15 cellular contexts compared by ENCODE assay signal in genomic region chr11:16941935-16942334, GRCh38.
DNase-seq lines count a peak whose midpoint lies in the region; ATAC-seq, FAIRE-seq and TF ChIP-seq lines count a peak whose summit lies in the region.
"Had no signal": no experiment of that assay in that cellular context is flagged by ENCODE, and none has a peak within 500 bp of the region (broad histone marks: within the 10 kb centered on the region; RNA-seq: fewer than 3 reads in every experiment).

No MANE protein-coding gene starts in this region.

- H3K9me3 ChIP-seq in cardiac muscle cell (ENCODE audit: low read depth) (no peaks in the 10 kb centered on the region), HepG2 (ENCODE audit: low read length) (no peaks in the 10 kb centered on the region), right lobe of liver (no peaks in the 10 kb centered on the region)
- H3K9me3 ChIP-seq: BLaER1, HAP-1 had no signal

- intact Hi-C loops in left ventricle myocardium superior (cut with micrococcal nuclease): no loop called here
- intact Hi-C loops in HepG2 (cut with micrococcal nuclease; ENCODE audit: unreplicated experiment): no loop called here
- intact Hi-C loops in right lobe of liver (cut with DNase I): loop anchor here in 1 of 2 donors (10.0 kb wide), 1 partner anchor 123 kb away; no protein-coding TSS in a partner anchor

- POLR2A ChIA-PET in HepG2 (lab: Yijun Ruan, JAX): no interaction called here

- no peak for TF ChIP-seq POLR2A in HepG2 (IDR thresholded peaks at IDR 0.05; ENCODE audit: insufficient read depth in 1 of 2, low read depth in 2 of 2, low read length in 2 of 2)
- TF ChIP-seq POLR2A in right lobe of liver (IDR thresholded peaks at IDR 0.05): no peak

- H3K4me1 ChIP-seq in cardiac muscle cell (ENCODE audit: low read depth): peaks cover 38% of the 10 kb centered on the region
- H3K4me1 ChIP-seq in HepG2 (ENCODE audit: insufficient read depth, low read length): peaks cover 10% of the 10 kb centered on the region
- peaks cover 0 to 5% (median 2%) of the 10 kb centered on the region in 4 donors for H3K4me1 ChIP-seq in right lobe of liver

- no TSS peak for BruUV-seq in HepG2 (replicated peaks; lab: Mats Ljungman, UMichigan)

- ATAC-seq in left ventricle myocardium superior: no peak
- ATAC-seq in HepG2: no peak
- ATAC-seq in right lobe of liver: no peak
- no peak for ATAC-seq in GM18502 (IDR thresholded peaks at IDR 0.05; ENCODE audit: poor library complexity, unreplicated experiment)

- H3K4me2 ChIP-seq in HepG2 (ENCODE audit: low read depth, low read length): no peak overlapping the region
- H3K4me2 ChIP-seq: BLaER1 had no signal

- no peak overlapping the region for H3K9ac ChIP-seq in HepG2 (ENCODE audit: insufficient read depth, low read depth, low read length)
- H3K9ac ChIP-seq: BLaER1 had no signal

- H2AFZ ChIP-seq in HepG2 (ENCODE audit: low read length): no peak overlapping the region

- TF ChIP-seq CTCF in cardiac muscle cell (IDR thresholded peaks at IDR 0.05; ENCODE audit: low read depth, low read length) (no peak), HepG2 (CRISPR knock-in tag; IDR thresholded peaks at IDR 0.05) (no peak), right lobe of liver (IDR thresholded peaks at IDR 0.05) (no peak), bronchial epithelial cell (IDR thresholded peaks at IDR 0.05; ENCODE audit: insufficient read depth, low read length, severe bottlenecking) (no peak)

- no peaks in the 10 kb centered on the region for H3K79me2 ChIP-seq in HepG2 (ENCODE audit: insufficient read depth, low read length)

- TF ChIP-seq RAD21 in HepG2 (CRISPR knock-in tag; IDR thresholded peaks at IDR 0.05): no peak

- H3K36me3 ChIP-seq in cardiac muscle cell (no peaks in the 10 kb centered on the region), HepG2 (replicated peaks in 1 of 2; ENCODE audit: control insufficient read depth in 1 of 2, insufficient read depth in 2 of 2, low read length in 2 of 2) (no peaks in the 10 kb centered on the region), right lobe of liver (no peaks in the 10 kb centered on the region), bronchial epithelial cell (ENCODE audit: control insufficient read depth, insufficient read depth, low read length) (no peaks in the 10 kb centered on the region)
- H3K36me3 ChIP-seq: BLaER1, HAP-1 had no signal

- WGBS in HepG2 (ENCODE audit: low lambda C conversion rate): 77% methylated on average over 5 of the region's 5 CpGs
- WGBS in right lobe of liver (ENCODE audit: insufficient coverage, low coverage, low lambda C conversion rate, missing lambda C conversion rate): 76% methylated on average over 5 of the region's 5 CpGs

- H3K4me3 ChIP-seq in cardiac muscle cell (no peak overlapping the region), HepG2 (replicated peaks in 1 of 3; ENCODE audit: insufficient read depth in 1 of 3, low read depth in 2 of 3, low read length in 3 of 3) (no peak overlapping the region), right lobe of liver (no peak overlapping the region), bronchial epithelial cell (ENCODE audit: low read depth, low read length) (no peak overlapping the region)
- H3K4me3 ChIP-seq: BLaER1, HAP-1 had no signal

- H4K20me1 ChIP-seq in HepG2 (ENCODE audit: insufficient read depth, low read length): peaks cover 4% of the 10 kb centered on the region; the same call in 1 of the 2 replicates
- H4K20me1 ChIP-seq: BLaER1 had no signal

- FAIRE-seq in HepG2 (lab: Jason Lieb, UNC) (no peak), bronchial epithelial cell (lab: Jason Lieb, UNC) (peak; percentile 91)
- FAIRE-seq: GM12892 had no signal

- no peaks in the 10 kb centered on the region for H3K27me3 ChIP-seq in cardiac muscle cell
- no peaks in the 10 kb centered on the region for H3K27me3 ChIP-seq in HepG2 (ENCODE audit: control insufficient read depth in 1 of 2, insufficient read depth in 2 of 2, low read length in 2 of 2)
- no peaks in the 10 kb centered on the region for H3K27me3 ChIP-seq in right lobe of liver
- H3K27me3 ChIP-seq in bronchial epithelial cell (ENCODE audit: control insufficient read depth, insufficient read depth, low read length): no peaks in the 10 kb centered on the region
- H3K27me3 ChIP-seq: BLaER1 had no signal

- in situ Hi-C loops in HepG2 (cut with HindIII; ENCODE audit: extremely low pct_ligation_motif_present, low pct_unique_long_range_greater_than_20kb): no loop called here

- DNase-seq in cardiac muscle cell (ENCODE audit: low read depth in 1 of 2, low spot score in 1 of 2) (no peak), left ventricle myocardium superior (no peak), HepG2 (ENCODE audit: low spot score) (no peak), right lobe of liver (no peak), bronchial epithelial cell (ENCODE audit: low read depth) (no peak), NCI-H1092 (lab: John Stamatoyannopoulos, UW) (no peak)
- DNase-seq: CD4-positive, alpha-beta memory T cell; DMS153; DMS79; GDM1 had no signal

- H3K27ac ChIP-seq in cardiac muscle cell: peak overlapping the region; percentile 80
- H3K27ac ChIP-seq in HepG2 (ENCODE audit: extremely low read length, insufficient read depth, low read length): no peak overlapping the region
- no peak overlapping the region for H3K27ac ChIP-seq in right lobe of liver
- H3K27ac ChIP-seq: 22Rv1, BLaER1 had no signal

- CTCF ChIA-PET in HepG2 (lab: Yijun Ruan, JAX; ENCODE audit: low intra/inter-chr PET ratio, low total read pairs): no interaction called here

- TF ChIP-seq EP300 in HepG2 (IDR thresholded peaks at IDR 0.05; ENCODE audit: low read depth in 2 of 2, low read length in 2 of 2) (no peak), HepG2 (CRISPR knock-in tag; IDR thresholded peaks at IDR 0.05; ENCODE audit: borderline replicate concordance) (no peak)

TF ChIP-seq in HepG2, 621 proteins besides CTCF, POLR2A, EP300 and RAD21:
- TF ChIP-seq ZMYM3 (CRISPR knock-in tag; IDR thresholded peaks at IDR 0.05) (peak; percentile 71), ZNF629 (CRISPR knock-in tag; conservative IDR thresholded peaks at IDR 0.05) (peak; percentile 95)
- TF ChIP-seq, protein P1, sequence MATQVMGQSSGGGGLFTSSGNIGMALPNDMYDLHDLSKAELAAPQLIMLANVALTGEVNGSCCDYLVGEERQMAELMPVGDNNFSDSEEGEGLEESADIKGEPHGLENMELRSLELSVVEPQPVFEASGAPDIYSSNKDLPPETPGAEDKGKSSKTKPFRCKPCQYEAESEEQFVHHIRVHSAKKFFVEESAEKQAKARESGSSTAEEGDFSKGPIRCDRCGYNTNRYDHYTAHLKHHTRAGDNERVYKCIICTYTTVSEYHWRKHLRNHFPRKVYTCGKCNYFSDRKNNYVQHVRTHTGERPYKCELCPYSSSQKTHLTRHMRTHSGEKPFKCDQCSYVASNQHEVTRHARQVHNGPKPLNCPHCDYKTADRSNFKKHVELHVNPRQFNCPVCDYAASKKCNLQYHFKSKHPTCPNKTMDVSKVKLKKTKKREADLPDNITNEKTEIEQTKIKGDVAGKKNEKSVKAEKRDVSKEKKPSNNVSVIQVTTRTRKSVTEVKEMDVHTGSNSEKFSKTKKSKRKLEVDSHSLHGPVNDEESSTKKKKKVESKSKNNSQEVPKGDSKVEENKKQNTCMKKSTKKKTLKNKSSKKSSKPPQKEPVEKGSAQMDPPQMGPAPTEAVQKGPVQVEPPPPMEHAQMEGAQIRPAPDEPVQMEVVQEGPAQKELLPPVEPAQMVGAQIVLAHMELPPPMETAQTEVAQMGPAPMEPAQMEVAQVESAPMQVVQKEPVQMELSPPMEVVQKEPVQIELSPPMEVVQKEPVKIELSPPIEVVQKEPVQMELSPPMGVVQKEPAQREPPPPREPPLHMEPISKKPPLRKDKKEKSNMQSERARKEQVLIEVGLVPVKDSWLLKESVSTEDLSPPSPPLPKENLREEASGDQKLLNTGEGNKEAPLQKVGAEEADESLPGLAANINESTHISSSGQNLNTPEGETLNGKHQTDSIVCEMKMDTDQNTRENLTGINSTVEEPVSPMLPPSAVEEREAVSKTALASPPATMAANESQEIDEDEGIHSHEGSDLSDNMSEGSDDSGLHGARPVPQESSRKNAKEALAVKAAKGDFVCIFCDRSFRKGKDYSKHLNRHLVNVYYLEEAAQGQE (IDR thresholded peaks at IDR 0.05; ENCODE audit: borderline replicate concordance in 1 of 2, low read depth in 1 of 2, low read length in 2 of 2): no peak
